ENCODE assay signal across 17 cellular contexts in the genomic region with DNA sequence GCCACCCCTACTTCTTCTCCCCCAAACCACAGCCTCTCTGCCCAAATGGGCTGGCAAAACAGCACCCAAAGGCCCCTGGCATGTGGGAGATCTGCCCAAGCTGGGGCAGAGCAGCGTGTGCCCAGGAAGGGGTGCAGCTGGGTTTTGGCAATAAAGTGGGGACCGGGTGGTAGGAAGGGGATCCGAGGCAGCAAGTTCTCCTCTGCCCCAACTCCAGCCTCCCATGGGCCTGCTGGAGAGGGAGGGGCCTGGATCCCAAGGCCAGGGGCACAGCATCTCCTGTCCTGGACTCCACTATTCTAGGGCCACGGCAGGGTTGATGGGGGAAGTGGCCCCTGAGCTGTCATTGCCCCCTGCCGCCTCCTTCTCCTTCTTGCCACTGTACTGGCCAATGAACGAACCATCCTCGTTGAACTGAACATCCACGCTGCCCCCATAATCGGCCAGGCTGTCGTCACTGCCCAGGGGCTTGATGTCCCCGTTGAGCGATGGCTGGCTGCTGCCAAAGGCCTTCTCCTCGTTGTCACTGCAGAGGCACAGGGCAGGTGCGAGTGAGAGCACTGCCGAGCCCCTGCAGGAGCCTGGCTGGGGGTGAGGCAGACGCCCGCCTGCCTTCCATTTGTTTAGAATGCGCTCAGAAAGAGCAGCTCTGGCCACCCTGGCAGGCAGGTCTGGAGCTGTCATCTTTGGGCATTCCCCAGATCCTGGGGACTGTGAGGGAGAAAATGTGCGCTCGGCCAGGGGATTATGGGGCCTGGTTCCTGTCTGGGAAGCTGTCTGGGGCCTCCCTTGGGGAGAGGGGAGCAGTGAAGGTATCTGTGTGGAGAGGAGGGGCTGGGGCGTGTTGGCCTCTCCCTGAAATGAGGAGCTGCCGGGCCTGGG. TPM values are rescaled to one million over a fixed set of nuclear protein-coding genes. Genes with fewer than 3 reads are reported as not detected.
DNase-seq lines count a peak whose midpoint lies in the region; TF ChIP-seq lines count a peak whose summit lies in the region.
"Had no signal": no experiment of that assay in that cellular context is flagged by ENCODE, and none has a peak within 500 bp of the region (broad histone marks: within the 10 kb centered on the region; RNA-seq: fewer than 3 reads in every experiment).

No MANE protein-coding gene starts in this region.

- H3K36me3 ChIP-seq in sigmoid colon, result no peaks in the 10 kb centered on the region
- H3K36me3 ChIP-seq: SJCRH30 had no signal

- H4K5ac ChIP-seq in H9 (ENCODE audit: insufficient read length, low read depth, low read length), result no peak overlapping the region

- no peak overlapping the region for H3K9ac ChIP-seq in H9 (ENCODE audit: extremely low read depth, insufficient read length, low read length)

- H3K79me1 ChIP-seq in H9 (ENCODE audit: insufficient read depth, low read depth, low read length, poor library complexity, severe bottlenecking), result no peaks in the 10 kb centered on the region

- H3K4me3 ChIP-seq in iPS-18c (ENCODE audit: insufficient read depth, low read depth, low read length) (peak overlapping the region; percentile 31; the same call in 1 of the 2 replicates), sigmoid colon (no peak overlapping the region)
- H3K4me3 ChIP-seq: SJCRH30 had no signal

- H3K27ac Mint-ChIP-seq in H9 (no peak overlapping the region), MCF 10A (ENCODE audit: low read depth, unreplicated experiment) (no peak overlapping the region)
- no peak overlapping the region for H3K27ac Mint-ChIP-seq in activated T-helper 1 cell treated with anti-CD3 and anti-CD28 coated beads, Interleukin-12 subunit alpha, Interleukin-12 subunit beta, Interleukin-2, Interleukin-4 antibody, amounts not matched to agents 30 ng/mL and 10 ng/mL and 1 ng/mL, durations not matched to agents 14 hours and 24 hours and 36 hours
- H3K27ac Mint-ChIP-seq: CD8-positive, alpha-beta memory T cell had no signal

- H3T11ph ChIP-seq in H9 (ENCODE audit: low read length), result no peak overlapping the region

- H3K9me3 ChIP-seq in H9 (ENCODE audit: control insufficient read depth, low read depth, low read length) (peaks cover 32% of the 10 kb centered on the region), iPS-18c (ENCODE audit: control insufficient read depth, insufficient read depth, low read length) (peaks cover 16% of the 10 kb centered on the region), sigmoid colon (no peaks in the 10 kb centered on the region)
- H3K9me3 ChIP-seq: SJCRH30 had no signal

- H3K27me3 ChIP-seq in H9 (ENCODE audit: insufficient read depth, low read length), result no peaks in the 10 kb centered on the region
- H3K27me3 ChIP-seq in sigmoid colon, result no peaks in the 10 kb centered on the region
- H3K27me3 ChIP-seq: SJCRH30 had no signal

- peak; percentile 13 for DNase-seq in GM10248 (ENCODE audit: extremely low spot score)
- DNase-seq in H9, result peak; percentile 16
- DNase-seq in activated T-helper 1 cell treated with anti-CD3 and anti-CD28 coated beads, Interleukin-12 subunit alpha, Interleukin-12 subunit beta, Interleukin-2, Interleukin-4 antibody, amounts not matched to agents 30 ng/mL and 10 ng/mL and 1 ng/mL, durations not matched to agents 14 hours and 24 hours and 36 hours (ENCODE audit: low spot score), result no peak
- no peak for DNase-seq in HCEC 1CT
- no peak for DNase-seq in MCF 10A (ENCODE audit: unreplicated experiment)
- no peak for DNase-seq in sigmoid colon
- DNase-seq: CD8-positive, alpha-beta memory T cell; DMS79; MV-4-11; NCI-H1417 treated with DMSO at 0.1 percent for 48 hours; NCI-H1930; NCI-H2171; SJCRH30 had no signal

- no peak overlapping the region for H2BK5ac ChIP-seq in H9 (ENCODE audit: insufficient read length, low read length)

- H3K4me3 Mint-ChIP-seq in H9 (no peak overlapping the region; a peak in 1 of 5 replicates), MCF 10A (ENCODE audit: unreplicated experiment) (no peak overlapping the region)
- H3K4me3 Mint-ChIP-seq in activated T-helper 1 cell treated with anti-CD3 and anti-CD28 coated beads, Interleukin-12 subunit alpha, Interleukin-12 subunit beta, Interleukin-2, Interleukin-4 antibody, amounts not matched to agents 30 ng/mL and 10 ng/mL and 1 ng/mL, durations not matched to agents 14 hours and 24 hours and 36 hours, result no peak overlapping the region
- H3K4me3 Mint-ChIP-seq: CD8-positive, alpha-beta memory T cell had no signal

- H3K23me2 ChIP-seq in H9 (ENCODE audit: insufficient read length, low read depth, low read length, poor library complexity, severe bottlenecking), result no peaks in the 10 kb centered on the region

- TF ChIP-seq CTCF in GM10248 (IDR thresholded peaks at IDR 0.05; ENCODE audit: control extremely low read depth, extremely low read depth, low read depth, missing control alignments), result no peak
- TF ChIP-seq CTCF in H9 (conservative IDR thresholded peaks at IDR 0.05), result no peak
- TF ChIP-seq CTCF in MCF 10A (IDR thresholded peaks at IDR 0.05; ENCODE audit: unreplicated experiment), result no peak
- TF ChIP-seq CTCF in sigmoid colon (IDR thresholded peaks at IDR 0.05), result no peak

- no peak overlapping the region for H3K14ac ChIP-seq in H9 (ENCODE audit: insufficient read depth, low read length)

- no peak overlapping the region for H2AK5ac ChIP-seq in H9 (ENCODE audit: insufficient read length, low read length)

- H3K9me3 Mint-ChIP-seq in H9 (peaks cover 79 to 83% of the 10 kb centered on the region in 2 experiments), MCF 10A (ENCODE audit: unreplicated experiment) (peaks cover 6% of the 10 kb centered on the region)
- no peaks in the 10 kb centered on the region for H3K9me3 Mint-ChIP-seq in activated T-helper 1 cell treated with anti-CD3 and anti-CD28 coated beads, Interleukin-12 subunit alpha, Interleukin-12 subunit beta, Interleukin-2, Interleukin-4 antibody, amounts not matched to agents 30 ng/mL and 10 ng/mL and 1 ng/mL, durations not matched to agents 14 hours and 24 hours and 36 hours
- H3K9me3 Mint-ChIP-seq: CD8-positive, alpha-beta memory T cell had no signal

- BruUV-seq in MCF 10A (replicated peaks; lab: Mats Ljungman, UMichigan), result no TSS peak

- H3K18ac ChIP-seq in H9 (ENCODE audit: insufficient read length, low read depth, low read length), result no peak overlapping the region

- H3K4me2 ChIP-seq in H9 (ENCODE audit: insufficient read depth, insufficient read length, low read length), result no peak overlapping the region

- H3K27me3 Mint-ChIP-seq in H9 (ENCODE audit: low read depth) (peaks cover 7% of the 10 kb centered on the region), MCF 10A (ENCODE audit: insufficient read depth, unreplicated experiment) (peaks cover 36% of the 10 kb centered on the region)
- peaks cover 5% of the 10 kb centered on the region for H3K27me3 Mint-ChIP-seq in activated T-helper 1 cell treated with anti-CD3 and anti-CD28 coated beads, Interleukin-12 subunit alpha, Interleukin-12 subunit beta, Interleukin-2, Interleukin-4 antibody, amounts not matched to agents 30 ng/mL and 10 ng/mL and 1 ng/mL, durations not matched to agents 14 hours and 24 hours and 36 hours (ENCODE audit: insufficient read depth)

- H3K4ac ChIP-seq in H9 (ENCODE audit: low read depth, low read length), result no peak overlapping the region

- no CpG with 5 or more reads among the region's 22 CpGs for WGBS in H9 (ENCODE audit: extremely low coverage, insufficient read length, low lambda C conversion rate)
- 60 to 63% methylated on average over 22 of the region's 22 CpGs for whole genome bisulfite sequencing in sigmoid colon, 2 donors

- H3K36me3 Mint-ChIP-seq in H9 (ENCODE audit: insufficient read depth in 1 of 3, low read depth in 3 of 3) (peaks cover 13 to 22% (median 13%) of the 10 kb centered on the region in 3 experiments), MCF 10A (ENCODE audit: insufficient read depth, unreplicated experiment) (peaks cover 7% of the 10 kb centered on the region)
- H3K36me3 Mint-ChIP-seq in activated T-helper 1 cell treated with anti-CD3 and anti-CD28 coated beads, Interleukin-12 subunit alpha, Interleukin-12 subunit beta, Interleukin-2, Interleukin-4 antibody, amounts not matched to agents 30 ng/mL and 10 ng/mL and 1 ng/mL, durations not matched to agents 14 hours and 24 hours and 36 hours (ENCODE audit: low read depth), result no peaks in the 10 kb centered on the region
- H3K36me3 Mint-ChIP-seq: CD8-positive, alpha-beta memory T cell had no signal

- intact Hi-C loops in activated T-helper 1 cell treated with anti-CD3 and anti-CD28 coated beads, Interleukin-12 subunit alpha, Interleukin-12 subunit beta, Interleukin-2, Interleukin-4 antibody, amounts not matched to agents 30 ng/mL and 10 ng/mL and 1 ng/mL, durations not matched to agents 14 hours and 24 hours and 36 hours (cut with micrococcal nuclease), result no loop called here
- intact Hi-C loops in MCF 10A (cut with micrococcal nuclease), result no loop called here
- intact Hi-C loops in sigmoid colon (cut with DNase I), result no loop called here

- POLR2A ChIA-PET in GM10248 (lab: Yijun Ruan, JAX), result no interaction called here
- POLR2A ChIA-PET in MCF 10A (lab: Yijun Ruan, JAX), result interaction anchor here (0.6 kb wide), 1 partner anchor 1613 kb away, joined by 3 read pairs; no protein-coding TSS in a partner anchor

- H2BK12ac ChIP-seq in H9 (ENCODE audit: insufficient read length, low read depth, low read length), result no peak overlapping the region

- H4K91ac ChIP-seq in H9 (ENCODE audit: insufficient read length, low read depth, low read length), result no peak overlapping the region

- no peak overlapping the region for H2BK20ac ChIP-seq in H9 (ENCODE audit: low read depth, low read length, poor library complexity, severe bottlenecking)

- H3K23ac ChIP-seq in H9 (ENCODE audit: insufficient read length, low read depth, low read length), result no peak overlapping the region

- no peak overlapping the region for H2BK120ac ChIP-seq in H9 (ENCODE audit: low read depth, low read length, poor library complexity, severe bottlenecking)

- TF ChIP-seq EP300 in sigmoid colon (IDR thresholded peaks at IDR 0.05), result no peak

- peaks cover 20 to 33% of the 10 kb centered on the region in 2 experiments for H3K4me1 Mint-ChIP-seq in H9
- no peaks in the 10 kb centered on the region for H3K4me1 Mint-ChIP-seq in activated T-helper 1 cell treated with anti-CD3 and anti-CD28 coated beads, Interleukin-12 subunit alpha, Interleukin-12 subunit beta, Interleukin-2, Interleukin-4 antibody, amounts not matched to agents 30 ng/mL and 10 ng/mL and 1 ng/mL, durations not matched to agents 14 hours and 24 hours and 36 hours (ENCODE audit: low read depth)
- H3K4me1 Mint-ChIP-seq in MCF 10A (ENCODE audit: insufficient read depth, unreplicated experiment), result no peaks in the 10 kb centered on the region

- H3K27ac ChIP-seq in H9 (ENCODE audit: insufficient read length, low read depth, low read length), result no peak overlapping the region
- no peak overlapping the region for H3K27ac ChIP-seq in sigmoid colon
- H3K27ac ChIP-seq: RWPE1, SJCRH30 had no signal

- no peaks in the 10 kb centered on the region for H4K20me1 ChIP-seq in H9 (ENCODE audit: control insufficient read depth, insufficient read depth, insufficient read length)

- TF ChIP-seq POLR2A in sigmoid colon (IDR thresholded peaks at IDR 0.05), result no peak

- no peak overlapping the region for H4K8ac ChIP-seq in H9 (replicated peaks; ENCODE audit: insufficient read length, low read depth, low read length)

- H3K79me2 ChIP-seq in H9 (ENCODE audit: insufficient read depth, low read length), result no peaks in the 10 kb centered on the region

- H2AFZ ChIP-seq in H9 (ENCODE audit: low read length), result no peak overlapping the region

- H3K4me1 ChIP-seq in H9 (ENCODE audit: insufficient read depth, low read length) (no peaks in the 10 kb centered on the region), sigmoid colon (no peaks in the 10 kb centered on the region)
- H3K4me1 ChIP-seq: SJCRH30 had no signal

- CTCF ChIA-PET in GM10248 (lab: Yijun Ruan, JAX), result no interaction called here
- CTCF ChIA-PET in MCF 10A (lab: Yijun Ruan, JAX), result no interaction called here

- H3K56ac ChIP-seq in H9 (ENCODE audit: insufficient read length, low read depth, low read length), result no peak overlapping the region

- no peak overlapping the region for H2BK15ac ChIP-seq in H9 (ENCODE audit: low read depth, low read length)

RNA-seq across cellular contexts. Expression of a gene that starts 23.4 kb away (rescaled TPM):
- total RNA-seq in H9 (2021), result 19.9 and 22.7 TPM in 2 replicates
- total RNA-seq in activated T-helper 1 cell treated with anti-CD3 and anti-CD28 coated beads, Interleukin-12 subunit alpha, Interleukin-12 subunit beta, Interleukin-2, Interleukin-4 antibody, amounts not matched to agents 30 ng/mL and 10 ng/mL and 1 ng/mL, durations not matched to agents 14 hours and 24 hours and 36 hours, result 1.7 and 3.3 TPM in 2 replicates
- total RNA-seq in MCF 10A (2022), result 20.7 and 41.0 TPM in 2 replicates
- total RNA-seq in sigmoid colon, result 10 to 100 TPM in 3 of 4 donors, 1 to 10 TPM in 1; 6.6 to 30.2 (median 23.1) TPM
- 10 to 100 TPM in 1 of 3 donors, 1 to 10 TPM in 1, not detected in 1; 2.4 to 10.5 TPM for polyA plus RNA-seq in sigmoid colon

RNA-seq across cellular contexts. Expression of a gene that starts 32.3 kb away (rescaled TPM):
- total RNA-seq in H9 (2021) (110 and 118 TPM in 2 replicates), MCF 10A (2022) (0.29 TPM in 1 of 2 replicates, not detected in the other), sigmoid colon (10 to 100 TPM in 3 of 4 donors, 1 to 10 TPM in 1; 8.6 to 24.4 (median 14.2) TPM)
- 0.29 and 0.44 TPM in 2 replicates for total RNA-seq in activated T-helper 1 cell treated with anti-CD3 and anti-CD28 coated beads, Interleukin-12 subunit alpha, Interleukin-12 subunit beta, Interleukin-2, Interleukin-4 antibody, amounts not matched to agents 30 ng/mL and 10 ng/mL and 1 ng/mL, durations not matched to agents 14 hours and 24 hours and 36 hours
- polyA plus RNA-seq in sigmoid colon, result 1 to 10 TPM in 2 of 3 donors, under 1 TPM in 1; 0.46 to 5.1 (median 1.2) TPM

RNA-seq across cellular contexts. Expression of a gene that starts 41.9 kb away (rescaled TPM):
- not detected in 2 replicates for total RNA-seq in H9 (2021)
- total RNA-seq in activated T-helper 1 cell treated with anti-CD3 and anti-CD28 coated beads, Interleukin-12 subunit alpha, Interleukin-12 subunit beta, Interleukin-2, Interleukin-4 antibody, amounts not matched to agents 30 ng/mL and 10 ng/mL and 1 ng/mL, durations not matched to agents 14 hours and 24 hours and 36 hours, result not detected in 2 replicates
- total RNA-seq in MCF 10A (2022), result not detected in 2 replicates
- 1 to 10 TPM; 1.1 to 2.2 (median 1.3) TPM for total RNA-seq in sigmoid colon
- polyA plus RNA-seq in sigmoid colon, result 1 to 10 TPM in 1 of 3 donors, not detected in 2; 1.1 TPM
- total RNA-seq: CD8-positive, alpha-beta memory T cell; SJCRH30 had no signal
- polyA plus RNA-seq: AG04450; BJ; CD8-positive, alpha-beta memory T cell had no signal

Comparison
In these comparisons a context has a peak if more than half of its experiments do, and no peak if none do; other contexts are left out.
1. DNase-seq: peak in GM10248 (single experiment) and H9 (single experiment); none in activated T-helper 1 cell treated with anti-CD3 and anti-CD28 coated beads, Interleukin-12 subunit alpha, Interleukin-12 subunit beta, Interleukin-2, Interleukin-4 antibody, amounts not matched to agents 30 ng/mL and 10 ng/mL and 1 ng/mL, durations not matched to agents 14 hours and 24 hours and 36 hours (single experiment), HCEC 1CT (single experiment), MCF 10A (single experiment) and sigmoid colon (single experiment).